In the genomic region with DNA sequence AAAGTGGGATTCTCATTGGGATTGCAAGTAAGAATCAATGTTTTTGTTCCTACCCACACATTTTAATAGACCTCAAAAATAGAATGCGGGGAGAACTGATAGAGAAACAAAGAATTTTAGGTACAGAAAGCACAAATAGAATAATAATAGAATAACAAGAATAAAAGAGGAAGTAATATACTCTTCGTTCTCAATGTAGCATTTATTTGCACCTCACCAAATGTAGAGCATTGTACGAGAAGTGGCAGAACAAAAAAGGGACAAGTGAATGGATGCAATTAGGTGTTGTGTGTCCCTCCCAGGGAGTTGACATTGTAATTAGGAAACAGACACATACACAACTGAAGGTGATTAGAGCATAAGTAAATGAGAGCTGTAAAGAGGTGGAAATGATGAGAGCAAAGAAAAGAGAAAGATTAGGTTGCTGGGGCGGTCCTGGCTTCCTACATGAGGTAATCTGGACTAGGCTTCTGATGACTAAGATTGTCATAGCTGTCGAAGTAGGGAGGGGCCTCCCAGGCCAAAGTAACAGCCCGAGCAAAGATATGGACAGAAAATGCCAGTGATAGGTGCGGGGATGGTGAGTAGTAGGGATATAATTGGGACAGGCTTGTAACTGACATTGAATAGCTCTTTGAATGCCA, we compare ENCODE assay signal across 8 cellular contexts. TPM values are rescaled to one million over a fixed set of nuclear protein-coding genes. Genes with fewer than 3 reads are reported as not detected.
DNase-seq lines count a peak whose midpoint lies in the region; ATAC-seq, FAIRE-seq and TF ChIP-seq lines count a peak whose summit lies in the region.

No MANE protein-coding gene starts in this region.

- peaks cover 63% of the 10 kb centered on the region for H3K79me2 ChIP-seq in endothelial cell of umbilical vein (ENCODE audit: control insufficient read depth, insufficient read depth, low read length)

- H3K27ac ChIP-seq in endothelial cell of umbilical vein (ENCODE audit: insufficient read depth, low read depth, low read length) (no peak overlapping the region), kidney (ENCODE audit: low read depth in 2 of 2, low read length in 2 of 2) (no peak overlapping the region)

- no TSS peak for BruUV-seq in endothelial cell of umbilical vein (replicated peaks; lab: Mats Ljungman, UMichigan)

- H3K4me1 ChIP-seq in endothelial cell of umbilical vein (ENCODE audit: control insufficient read depth, extremely low read depth, insufficient read depth, low read length) (peaks cover 20% of the 10 kb centered on the region), kidney (ENCODE audit: control insufficient read depth in 1 of 2, insufficient read depth in 1 of 2, low read depth in 1 of 2, low read length in 2 of 2) (peaks cover 9% of the 10 kb centered on the region in 2 donors)

- no peak overlapping the region for H3K4me2 ChIP-seq in endothelial cell of umbilical vein (ENCODE audit: insufficient read depth, low read length)

- H3K9me3 ChIP-seq in endothelial cell of umbilical vein (replicated peaks; ENCODE audit: control insufficient read depth, insufficient read depth, low read length) (no peaks in the 10 kb centered on the region), kidney (ENCODE audit: control insufficient read depth in 1 of 2, low read length in 2 of 2) (no peaks in the 10 kb centered on the region)

- H3K36me3 ChIP-seq in endothelial cell of umbilical vein (ENCODE audit: control insufficient read depth in 2 of 2, extremely low read depth in 1 of 2, insufficient read depth in 2 of 2, low read length in 2 of 2) = no peaks in the 10 kb centered on the region
- no peaks in the 10 kb centered on the region for H3K36me3 ChIP-seq in kidney (ENCODE audit: control insufficient read depth in 1 of 2, insufficient read depth in 2 of 2, low read length in 2 of 2)

- H3K27me3 ChIP-seq in endothelial cell of umbilical vein (ENCODE audit: control insufficient read depth in 2 of 2, insufficient read depth in 2 of 2, low read length in 2 of 2) = no peaks in the 10 kb centered on the region

- no peak overlapping the region for H2AFZ ChIP-seq in endothelial cell of umbilical vein (ENCODE audit: low read depth, low read length)

- H3K9ac ChIP-seq in endothelial cell of umbilical vein (replicated peaks; ENCODE audit: extremely low read depth, insufficient read depth, low read length) (no peak overlapping the region), kidney (ENCODE audit: low read length in 2 of 2) (no peak overlapping the region)

- peaks cover 3% of the 10 kb centered on the region for H4K20me1 ChIP-seq in endothelial cell of umbilical vein (replicated peaks; ENCODE audit: control insufficient read depth, extremely low read depth, insufficient read depth, low read length)

- TF ChIP-seq POLR2A in endothelial cell of umbilical vein (IDR thresholded peaks at IDR 0.05; ENCODE audit: low read depth, low read length) = no peak

- H3K4me3 ChIP-seq in endothelial cell of umbilical vein (replicated peaks in 1 of 3; ENCODE audit: insufficient read depth in 1 of 3, low read depth in 1 of 3, low read length in 3 of 3) (no peak overlapping the region), kidney (ENCODE audit: low read length in 2 of 2) (no peak overlapping the region)

- dilution Hi-C loops in endothelial cell of umbilical vein (cut with MboI; ENCODE audit: extremely low pct_ligation_motif_present, low sequenced_read_pairs) = no loop called here

- H3K9me1 ChIP-seq in endothelial cell of umbilical vein (replicated peaks; ENCODE audit: control insufficient read depth, extremely low read depth, insufficient read depth, low read length) = no peaks in the 10 kb centered on the region

- peak; percentile 59 for ATAC-seq in GM18867 (IDR thresholded peaks at IDR 0.05; ENCODE audit: unreplicated experiment)
- ATAC-seq in HG03439 (IDR thresholded peaks at IDR 0.05; ENCODE audit: unreplicated experiment) = peak; percentile 53
- no peak for ATAC-seq in HG02678 (IDR thresholded peaks at IDR 0.05; ENCODE audit: unreplicated experiment)
- no peak for ATAC-seq in HG03378 (IDR thresholded peaks at IDR 0.05; ENCODE audit: unreplicated experiment)

- peak; percentile 33 for DNase-seq in A172 (ENCODE audit: low spot score)
- peak; percentile 15 for DNase-seq in endothelial cell of umbilical vein (ENCODE audit: low read depth, low spot score)
- no peak for DNase-seq in cerebellar cortex (ENCODE audit: low spot score)
- no peak for DNase-seq in kidney

- intact Hi-C loops in endothelial cell of umbilical vein (cut with micrococcal nuclease) (no loop called here), kidney (cut with DNase I) (no loop called here)

- CTCF ChIA-PET in endothelial cell of umbilical vein (lab: Charles Lee) = interaction anchor here (0.8 to 0.9 kb wide), 2 partner anchors 11 to 752 kb away, joined by 3 read pairs; no protein-coding TSS in a partner anchor

- TF ChIP-seq CTCF in endothelial cell of umbilical vein (IDR thresholded peaks at IDR 0.05; ENCODE audit: extremely low read depth in 1 of 2, insufficient read depth in 1 of 2, low read depth in 1 of 2, low read length in 2 of 2) (no peak), kidney (IDR thresholded peaks at IDR 0.05; ENCODE audit: borderline replicate concordance, extremely low read depth, insufficient read depth) (no peak)

- POLR2A ChIA-PET in endothelial cell of umbilical vein (lab: Charles Lee) = no interaction called here

- FAIRE-seq in endothelial cell of umbilical vein (lab: Jason Lieb, UNC) (peak; percentile 85), kidney (lab: Jason Lieb, UNC) (no peak)

TF ChIP-seq in endothelial cell of umbilical vein, 7 proteins besides CTCF, POLR2A, EP300 and RAD21 (continues in another document):
- TF ChIP-seq EZH2 (IDR thresholded peaks at IDR 0.05; ENCODE audit: borderline replicate concordance, low read depth, low read length, severe bottlenecking) (no peak), GATA2 (IDR thresholded peaks at IDR 0.05; ENCODE audit: insufficient read depth, insufficient read length, low read depth, low read length) (no peak), POLR2AphosphoS5 (IDR thresholded peaks at IDR 0.05; ENCODE audit: insufficient read depth, low read depth, low read length) (no peak), MYC (IDR thresholded peaks at IDR 0.05; ENCODE audit: low read depth, low read length) (no peak), FOS (IDR thresholded peaks at IDR 0.05; ENCODE audit: borderline replicate concordance, insufficient read depth, low read length) (no peak), MAX (IDR thresholded peaks at IDR 0.05; ENCODE audit: insufficient read depth, insufficient read length) (no peak)

RNA-seq across cellular contexts. Expression of gene RAB9A, which starts 10.4 kb away (rescaled TPM):
- 61.3 and 68.4 TPM in 2 replicates for total RNA-seq in A172 (2014; rRNA removed; shearing (Covaris generic))
- 17.2 and 19.2 TPM in 2 replicates for total RNA-seq in endothelial cell of umbilical vein
- polyA plus RNA-seq in endothelial cell of umbilical vein = 8.7 and 11.5 TPM in 2 replicates
- 10.0 and 10.3 TPM in 2 replicates for polyA plus RNA-seq in endothelial cell of umbilical vein (2011; cell fraction: cytosol; rRNA removed)
- polyA plus RNA-seq in endothelial cell of umbilical vein (2011; cell fraction: nucleus; rRNA removed) = 4.9 and 9.2 TPM in 2 replicates
- polyA plus RNA-seq in endothelial cell of umbilical vein (2012) = 17.4 and 20.5 TPM in 2 replicates
- polyA minus RNA-seq in endothelial cell of umbilical vein = 6.9 and 8.3 TPM in 2 replicates
- polyA minus RNA-seq in endothelial cell of umbilical vein (2011; cell fraction: cytosol; rRNA and poly(A)+ RNA removed) = 18.2 TPM
- polyA minus RNA-seq in endothelial cell of umbilical vein (2011; cell fraction: nucleus; rRNA and poly(A)+ RNA removed) = 4.2 and 5.9 TPM in 2 replicates
- total RNA-seq in kidney = 33.7 TPM
- 31.1 TPM for polyA plus RNA-seq in kidney (ENCODE audit: insufficient read depth, low read depth, low replicate concordance)

RNA-seq across cellular contexts. Expression of gene TRAPPC2, which starts 35.1 kb away (rescaled TPM):
- 21.4 and 22.4 TPM in 2 replicates for total RNA-seq in A172 (2014; rRNA removed; shearing (Covaris generic))
- total RNA-seq in endothelial cell of umbilical vein = 13.0 and 14.1 TPM in 2 replicates
- 5.8 and 6.6 TPM in 2 replicates for polyA plus RNA-seq in endothelial cell of umbilical vein
- polyA plus RNA-seq in endothelial cell of umbilical vein (2011; cell fraction: cytosol; rRNA removed) = 4.6 and 5.4 TPM in 2 replicates
- 8.5 and 11.6 TPM in 2 replicates for polyA plus RNA-seq in endothelial cell of umbilical vein (2011; cell fraction: nucleus; rRNA removed)
- polyA plus RNA-seq in endothelial cell of umbilical vein (2012) = 10.0 and 10.1 TPM in 2 replicates
- 7.2 and 12.2 TPM in 2 replicates for polyA minus RNA-seq in endothelial cell of umbilical vein
- 11.9 TPM for polyA minus RNA-seq in endothelial cell of umbilical vein (2011; cell fraction: cytosol; rRNA and poly(A)+ RNA removed)
- 8.2 and 12.5 TPM in 2 replicates for polyA minus RNA-seq in endothelial cell of umbilical vein (2011; cell fraction: nucleus; rRNA and poly(A)+ RNA removed)
- total RNA-seq in kidney = 21.0 TPM
- polyA plus RNA-seq in kidney (ENCODE audit: insufficient read depth, low read depth, low replicate concordance) = 9.0 TPM

RNA-seq across cellular contexts. Expression of gene OFD1, which starts 35.2 kb away (rescaled TPM):
- total RNA-seq in A172 (2014; rRNA removed; shearing (Covaris generic)) = 12.2 and 23.8 TPM in 2 replicates
- total RNA-seq in endothelial cell of umbilical vein (12.0 and 14.4 TPM in 2 replicates), kidney (42.0 TPM)
- polyA plus RNA-seq in endothelial cell of umbilical vein (3.2 and 4.7 TPM in 2 replicates), kidney (ENCODE audit: insufficient read depth, low read depth, low replicate concordance) (20.6 TPM)
- polyA plus RNA-seq in endothelial cell of umbilical vein (2011; cell fraction: cytosol; rRNA removed) = 4.2 and 4.4 TPM in 2 replicates
- polyA plus RNA-seq in endothelial cell of umbilical vein (2011; cell fraction: nucleus; rRNA removed) = 34.1 and 36.4 TPM in 2 replicates
- polyA plus RNA-seq in endothelial cell of umbilical vein (2012) = 9.7 and 9.8 TPM in 2 replicates
- polyA minus RNA-seq in endothelial cell of umbilical vein = 5.0 and 5.9 TPM in 2 replicates
- 12.8 TPM for polyA minus RNA-seq in endothelial cell of umbilical vein (2011; cell fraction: cytosol; rRNA and poly(A)+ RNA removed)
- polyA minus RNA-seq in endothelial cell of umbilical vein (2011; cell fraction: nucleus; rRNA and poly(A)+ RNA removed) = 14.5 and 15.2 TPM in 2 replicates

RNA-seq across cellular contexts. Expression of gene TCEANC, which starts 46.4 kb away (rescaled TPM):
- 3.0 and 5.6 TPM in 2 replicates for total RNA-seq in A172 (2014; rRNA removed; shearing (Covaris generic))
- total RNA-seq in endothelial cell of umbilical vein (0.75 and 1.8 TPM in 2 replicates), kidney (5.3 TPM)
- polyA plus RNA-seq in endothelial cell of umbilical vein (0.32 and 0.38 TPM in 2 replicates), kidney (ENCODE audit: insufficient read depth, low read depth, low replicate concordance) (2.6 TPM)
- 0.56 and 0.75 TPM in 2 replicates for polyA plus RNA-seq in endothelial cell of umbilical vein (2011; cell fraction: cytosol; rRNA removed)
- 1.3 TPM in 2 replicates for polyA plus RNA-seq in endothelial cell of umbilical vein (2011; cell fraction: nucleus; rRNA removed)
- 0.56 and 0.80 TPM in 2 replicates for polyA plus RNA-seq in endothelial cell of umbilical vein (2012)
- polyA minus RNA-seq in endothelial cell of umbilical vein = 0.93 and 1.5 TPM in 2 replicates
- polyA minus RNA-seq in endothelial cell of umbilical vein (2011; cell fraction: cytosol; rRNA and poly(A)+ RNA removed) = 1.7 TPM
- polyA minus RNA-seq in endothelial cell of umbilical vein (2011; cell fraction: nucleus; rRNA and poly(A)+ RNA removed) = 0.53 and 1.4 TPM in 2 replicates

Comparison
In these comparisons a context has a peak if more than half of its experiments do, and no peak if none do; other contexts are left out.
1. DNase-seq: peak in A172 (single experiment) and endothelial cell of umbilical vein (single experiment); none in cerebellar cortex (single experiment) and kidney (single experiment).
2. ATAC-seq: peak in GM18867 (single experiment) and HG03439 (single experiment); none in HG02678 (single experiment) and HG03378 (single experiment).